Comparison of ENCODE assay signal across 8 cellular contexts in genomic region chr3:178536271-178537079, GRCh38. TPM values are rescaled to one million over a fixed set of nuclear protein-coding genes. Genes with fewer than 3 reads are reported as not detected.
DNase-seq lines count a peak whose midpoint lies in the region; ATAC-seq and TF ChIP-seq lines count a peak whose summit lies in the region.

TSS of gene KCNMB2 (plus strand) at chr3:178536436.

- no peaks in the 10 kb centered on the region for H4K20me1 ChIP-seq in DOHH2 (ENCODE audit: control insufficient read depth, insufficient read depth, low read depth, low read length)

- no peaks in the 10 kb centered on the region for H3K9me3 ChIP-seq in DOHH2 (ENCODE audit: control insufficient read depth, insufficient read depth, low read length)
- no peaks in the 10 kb centered on the region for H3K9me3 ChIP-seq in endodermal cell (ENCODE audit: control insufficient read depth, low read length)

- H3K9ac ChIP-seq in endodermal cell (ENCODE audit: extremely low read depth, low read length, poor library complexity, severe bottlenecking) = no peak within 1 kb of the TSS

- peak; percentile 95 to 99 for DNase-seq in NCI-H2081 (lab: John Stamatoyannopoulos, UW)
- DNase-seq in endodermal cell = peak; percentile 60
- peak; percentile 6 for DNase-seq in nephron progenitor cell
- no peak for DNase-seq in GM20000 (ENCODE audit: low spot score)
- DNase-seq in cortex of kidney (lab: John Stamatoyannopoulos, UW) = no peak

- 0 out of 2 replicates have a peak within 1 kb of the TSS, but pooled peaks have one; percentile 18 for H3K4me3 ChIP-seq in DOHH2 (ENCODE audit: low read length)
- peak within 1 kb of the TSS; percentile 73 for H3K4me3 ChIP-seq in endodermal cell (ENCODE audit: low read length)

- H3K4me2 ChIP-seq in DOHH2 (ENCODE audit: low read length) = peak within 1 kb of the TSS; percentile 27

- no peaks in the 10 kb centered on the region for H3F3A ChIP-seq in DOHH2 (ENCODE audit: control insufficient read depth, insufficient read depth)

- H3K27ac ChIP-seq in DOHH2 (ENCODE audit: low read depth, low read length) (no peak within 1 kb of the TSS), endodermal cell (ENCODE audit: low read depth, low read length) (no peak within 1 kb of the TSS)

- peak within 1 kb of the TSS; percentile 49 for H3K4me3 Mint-ChIP-seq in endodermal cell
- peak within 1 kb of the TSS; percentile 86 for H3K4me3 Mint-ChIP-seq in nephron progenitor cell

- no peaks in the 10 kb centered on the region for H3K27me3 ChIP-seq in DOHH2 (ENCODE audit: control insufficient read depth, low read length)
- peaks cover 16% of the 10 kb centered on the region for H3K27me3 ChIP-seq in endodermal cell (ENCODE audit: control insufficient read depth, insufficient read depth, low read length, poor library complexity, severe bottlenecking)

- H3K27ac Mint-ChIP-seq in endodermal cell (no peak within 1 kb of the TSS), nephron progenitor cell (peak within 1 kb of the TSS; percentile 2)

- no peak for ATAC-seq in GM18907 (IDR thresholded peaks at IDR 0.05; ENCODE audit: unreplicated experiment)
- no peak for ATAC-seq in HG02981 (IDR thresholded peaks at IDR 0.05; ENCODE audit: unreplicated experiment)

- H3K4me1 ChIP-seq in DOHH2 (ENCODE audit: control insufficient read depth, low read length) (peaks cover 14% of the 10 kb centered on the region), endodermal cell (ENCODE audit: control insufficient read depth, insufficient read depth, low read length) (no peaks in the 10 kb centered on the region)

- H3K79me2 ChIP-seq in DOHH2 (ENCODE audit: control insufficient read depth, low read length) = no peaks in the 10 kb centered on the region

- H3K9me3 Mint-ChIP-seq in endodermal cell = no peaks in the 10 kb centered on the region
- peaks cover under 1% of the 10 kb centered on the region for H3K9me3 Mint-ChIP-seq in nephron progenitor cell

- H3K36me3 Mint-ChIP-seq in endodermal cell (ENCODE audit: low read depth) (no peaks in the 10 kb centered on the region), nephron progenitor cell (ENCODE audit: low read depth) (no peaks in the 10 kb centered on the region)

- 11 to 24% methylated on average over 12 to 17 of the region's 17 CpGs for WGBS in endodermal cell (ENCODE audit: insufficient coverage in 1 of 2, insufficient read length in 1 of 2), 2 experiments

- H3K27me3 Mint-ChIP-seq in endodermal cell (ENCODE audit: insufficient read depth) (no peaks in the 10 kb centered on the region), nephron progenitor cell (ENCODE audit: low read depth, poor library complexity) (peaks cover 22% of the 10 kb centered on the region)

- H3K36me3 ChIP-seq in DOHH2 (ENCODE audit: control insufficient read depth, low read length) (no peaks in the 10 kb centered on the region), endodermal cell (ENCODE audit: control insufficient read depth, insufficient read depth, low read length) (no peaks in the 10 kb centered on the region)

- TF ChIP-seq CTCF in DOHH2 (IDR thresholded peaks at IDR 0.05; ENCODE audit: low read depth, low read length, poor library complexity, severe bottlenecking) = no peak
- TF ChIP-seq CTCF in endodermal cell (conservative IDR thresholded peaks at IDR 0.05) = no peak
- no peak for TF ChIP-seq CTCF in nephron progenitor cell (IDR thresholded peaks at IDR 0.05)
- no peak for TF ChIP-seq CTCF in GM20000 (IDR thresholded peaks at IDR 0.05; ENCODE audit: extremely low read depth, missing control alignments)

- H3K4me1 Mint-ChIP-seq in endodermal cell (peaks cover 16% of the 10 kb centered on the region), nephron progenitor cell (peaks cover 32% of the 10 kb centered on the region)

- H3K9me2 ChIP-seq in DOHH2 (replicated peaks; ENCODE audit: control insufficient read depth, low read length) = no peaks in the 10 kb centered on the region

RNA-seq across cellular contexts. Expression of gene KCNMB2, which starts in this region (rescaled TPM):
- total RNA-seq in endodermal cell = not detected
- polyA plus RNA-seq in endodermal cell (2013, experiment 1 of 2) = 0.93 TPM
- 0.75 TPM for polyA plus RNA-seq in endodermal cell (2013, experiment 2 of 2)

Comparison
In these comparisons a context has a peak if more than half of its experiments do, and no peak if none do; other contexts are left out.
1. Peak in DNase-seq and H3K4me3 ChIP-seq in endodermal cell; RNA of the gene not detected or under 1 TPM.
2. DNase-seq: peak in NCI-H2081 (2 of 2) and nephron progenitor cell (single experiment); none in GM20000 (single experiment) and cortex of kidney (single experiment).